In genomic region chr16:52611817-52612673, GRCh38 we compare ENCODE assay signal across 1 cellular context.
TF ChIP-seq lines count a peak whose summit lies in the region.

No MANE protein-coding gene starts in this region.

TF ChIP-seq in A549, 52 proteins besides CTCF, POLR2A, EP300 and RAD21 (continued from another document):
- TF ChIP-seq MYC (IDR thresholded peaks at IDR 0.05; ENCODE audit: borderline replicate concordance, low read length) (no peak), EHMT2 (IDR thresholded peaks at IDR 0.05; ENCODE audit: low read depth) (no peak), ELK1 (IDR thresholded peaks at IDR 0.05; ENCODE audit: low read depth, low read length) (no peak), MAX (IDR thresholded peaks at IDR 0.05) (peak; percentile 31; the same call in 1 of the 2 replicates)
TF ChIP-seq in A549: peak in this region for 4.
